20 cellular contexts compared by ENCODE assay signal in genomic region chr12:107462428-107463332, GRCh38.
"Had no signal": no experiment of that assay in that cellular context is flagged by ENCODE, and none has a peak within 500 bp of the region (broad histone marks: within the 10 kb centered on the region; RNA-seq: fewer than 3 reads in every experiment).

No MANE protein-coding gene starts in this region.

- H3K27ac Mint-ChIP-seq: activated CD4-positive, alpha-beta T cell treated with anti-CD3 and anti-CD28 coated beads for 36 hours; activated T-helper 1 cell treated with anti-CD3 and anti-CD28 coated beads, Interleukin-12 subunit alpha, Interleukin-12 subunit beta, Interleukin-2, Interleukin-4 antibody, amounts not matched to agents 30 ng/mL and 10 ng/mL and 1 ng/mL, durations not matched to agents 14 hours and 24 hours and 36 hours; naive thymus-derived CD4-positive, alpha-beta T cell; WTC11 had no signal

- H3K36me3 ChIP-seq: ovary, stomach had no signal

- FAIRE-seq: endothelial cell of umbilical vein, small intestine had no signal

- H3K9me3 ChIP-seq: ovary, psoas muscle, stomach had no signal

- H3K9me3 Mint-ChIP-seq: activated T-helper 1 cell treated with anti-CD3 and anti-CD28 coated beads, Interleukin-12 subunit alpha, Interleukin-12 subunit beta, Interleukin-2, Interleukin-4 antibody, amounts not matched to agents 30 ng/mL and 10 ng/mL and 1 ng/mL, durations not matched to agents 14 hours and 24 hours and 36 hours; naive thymus-derived CD4-positive, alpha-beta T cell; WTC11 had no signal

- ATAC-seq: activated CD4-positive, alpha-beta T cell treated with anti-CD3 and anti-CD28 coated beads for 36 hours; naive thymus-derived CD4-positive, alpha-beta T cell; psoas muscle; right cardiac atrium; WTC11 had no signal

- DNase-seq: activated CD4-positive, alpha-beta T cell treated with anti-CD3 and anti-CD28 coated beads for 36 hours; activated CD4-positive, alpha-beta T cell treated with anti-CD3 and anti-CD28 coated beads, Interleukin-2, amount 50 U/mL, for 48 hours; activated naive CD4-positive, alpha-beta T cell treated with Interleukin-2 at 50 U/mL for 16 hours; activated T-cell treated with anti-CD3 and anti-CD28 coated beads for 4 hours; cerebellar nuclear complex; cortex of kidney; effector CD4-positive, alpha-beta T cell; mesendoderm; naive thymus-derived CD4-positive, alpha-beta T cell; ovary; psoas muscle; right cardiac atrium; small intestine; stimulated activated CD4-positive, alpha-beta T cell treated with anti-CD3 and anti-CD28 coated beads, Interleukin-15, amount 100 ng/mL, for 24 hours; stimulated activated CD4-positive, alpha-beta T cell treated with anti-CD3 and anti-CD28 coated beads, Interleukin-2, amount 100 ng/mL, for 48 hours; stomach; trophoblast cell had no signal

- H3K4me1 ChIP-seq: psoas muscle had no signal

- H3K4me3 ChIP-seq: ovary, psoas muscle, stomach had no signal

- H3K4me3 Mint-ChIP-seq: activated CD4-positive, alpha-beta T cell treated with anti-CD3 and anti-CD28 coated beads for 36 hours; activated T-helper 1 cell treated with anti-CD3 and anti-CD28 coated beads, Interleukin-12 subunit alpha, Interleukin-12 subunit beta, Interleukin-2, Interleukin-4 antibody, amounts not matched to agents 30 ng/mL and 10 ng/mL and 1 ng/mL, durations not matched to agents 14 hours and 24 hours and 36 hours; naive thymus-derived CD4-positive, alpha-beta T cell; WTC11 had no signal

- H3K27me3 ChIP-seq: ovary, stomach had no signal

- H3K36me3 Mint-ChIP-seq: WTC11 had no signal

- H3K27ac ChIP-seq: ovary, psoas muscle, stomach had no signal

- H3K27me3 Mint-ChIP-seq: activated CD4-positive, alpha-beta T cell treated with anti-CD3 and anti-CD28 coated beads for 36 hours; naive thymus-derived CD4-positive, alpha-beta T cell had no signal
